ENCODE assay signal across 13 cellular contexts in the genomic region with DNA sequence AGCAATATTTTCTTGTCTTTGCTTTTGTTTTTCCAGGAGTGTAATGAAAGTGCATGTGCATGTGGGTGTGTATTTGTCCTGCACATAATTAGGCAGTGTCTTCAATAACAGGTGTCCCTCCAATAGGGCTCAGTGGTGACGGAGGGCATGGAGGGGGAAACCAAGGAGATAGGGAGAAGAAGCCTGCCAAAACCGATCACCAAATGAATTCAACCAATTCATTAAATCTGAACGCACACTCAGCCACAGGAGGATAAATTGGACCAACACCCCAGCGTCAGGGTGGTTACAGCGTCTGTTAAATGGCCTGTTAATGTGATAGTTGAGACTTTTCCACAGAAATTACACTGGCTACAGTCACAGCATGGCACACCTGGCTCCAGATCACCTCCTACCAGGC.
A peak's percentile ranks its signal among the peaks of the same experiment; 100 is the strongest.
DNase-seq lines count a peak whose midpoint lies in the region; ATAC-seq and TF ChIP-seq lines count a peak whose summit lies in the region.
"Had no signal": no experiment of that assay in that cellular context is flagged by ENCODE, and none has a peak within 500 bp of the region (broad histone marks: within the 10 kb centered on the region; RNA-seq: fewer than 3 reads in every experiment).

No MANE protein-coding gene starts in this region.

- H3K4me1 ChIP-seq in esophagus muscularis mucosa = peaks cover 0 to 12% (median 6%) of the 10 kb centered on the region in 4 donors

- peaks cover 0 to 3% of the 10 kb centered on the region in 2 donors for H3K27me3 Mint-ChIP-seq in natural killer cell (ENCODE audit: low read depth in 2 of 2)

- H3K9me3 Mint-ChIP-seq in natural killer cell = no peaks in the 10 kb centered on the region
- H3K9me3 Mint-ChIP-seq: CD8-positive, alpha-beta memory T cell had no signal

- H3K4me1 Mint-ChIP-seq in natural killer cell = no peaks in the 10 kb centered on the region
- H3K4me1 Mint-ChIP-seq: CD8-positive, alpha-beta memory T cell had no signal

- no peak for TF ChIP-seq EP300 in esophagus muscularis mucosa (IDR thresholded peaks at IDR 0.05)

- WGBS in esophagus muscularis mucosa = 81% methylated on average over 5 of the region's 5 CpGs

- intact Hi-C loops in esophagus muscularis mucosa (cut with DNase I) = loop anchor here (5.0 to 10.0 kb wide), 3 partner anchors 57 to 200 kb away; no protein-coding TSS in a partner anchor
- intact Hi-C loops in natural killer cell (cut with micrococcal nuclease) = no loop called here

- no peaks in the 10 kb centered on the region for H3K27me3 ChIP-seq in esophagus muscularis mucosa
- H3K27me3 ChIP-seq: BLaER1 had no signal

- H3K4me3 Mint-ChIP-seq in natural killer cell = no peak overlapping the region
- H3K4me3 Mint-ChIP-seq: CD8-positive, alpha-beta memory T cell had no signal

- no peak for ATAC-seq in natural killer cell
- ATAC-seq: HCT116, HepG2 had no signal

- no peak overlapping the region for H3K27ac ChIP-seq in esophagus muscularis mucosa (replicated peaks in 1 of 4)
- H3K27ac ChIP-seq: BLaER1 had no signal

- no peak overlapping the region for H3K4me3 ChIP-seq in esophagus muscularis mucosa
- H3K4me3 ChIP-seq: BLaER1 had no signal

- no peaks in the 10 kb centered on the region for H3K36me3 Mint-ChIP-seq in natural killer cell
- H3K36me3 Mint-ChIP-seq: CD8-positive, alpha-beta memory T cell had no signal

- no peak overlapping the region for H3K27ac Mint-ChIP-seq in natural killer cell
- H3K27ac Mint-ChIP-seq: CD8-positive, alpha-beta memory T cell had no signal

- TF ChIP-seq POLR2A in esophagus muscularis mucosa (IDR thresholded peaks at IDR 0.05; ENCODE audit: low read depth) = no peak

- H3K9me3 ChIP-seq in esophagus muscularis mucosa = no peaks in the 10 kb centered on the region
- H3K9me3 ChIP-seq: BLaER1 had no signal

- TF ChIP-seq CTCF in esophagus muscularis mucosa (IDR thresholded peaks at IDR 0.05) (no peak), natural killer cell (IDR thresholded peaks at IDR 0.05) (no peak)

- DNase-seq in NCI-H2171 treated with DMSO at 0.1 percent for 48 hours (lab: John Stamatoyannopoulos, UW) (peak; percentile 12), NCI-H2171 (lab: John Stamatoyannopoulos, UW) (no peak), NCI-H774 (lab: John Stamatoyannopoulos, UW) (peak; percentile 13), esophagus muscularis mucosa (ENCODE audit: extremely low spot score) (peak; percentile 90), DMS153 treated with DMSO at 0.1 percent for 48 hours (lab: John Stamatoyannopoulos, UW; ENCODE audit: unreplicated experiment) (no peak), natural killer cell (no peak), inferior parietal cortex (ENCODE audit: extremely low spot score) (no peak)
- DNase-seq: 8988T; AML-193; CD8-positive, alpha-beta memory T cell had no signal

- no peaks in the 10 kb centered on the region for H3K36me3 ChIP-seq in esophagus muscularis mucosa
- H3K36me3 ChIP-seq: BLaER1 had no signal

Comparison
In these comparisons a context has a peak if more than half of its experiments do, and no peak if none do; other contexts are left out.
1. DNase-seq: peak in NCI-H2171 treated with DMSO at 0.1 percent for 48 hours (single experiment), NCI-H774 (single experiment) and esophagus muscularis mucosa (single experiment); none in NCI-H2171 (single experiment), DMS153 treated with DMSO at 0.1 percent for 48 hours (single experiment), natural killer cell (single experiment) and inferior parietal cortex (single experiment).